Comparison of ENCODE assay signal across 8 cellular contexts in genomic region chr19:41934849-41935374, GRCh38. TPM values are rescaled to one million over a fixed set of nuclear protein-coding genes. Genes with fewer than 3 reads are reported as not detected.
DNase-seq lines count a peak whose midpoint lies in the region; ATAC-seq and TF ChIP-seq lines count a peak whose summit lies in the region.

No MANE protein-coding gene starts in this region.

- H3K4me1 ChIP-seq in adipocyte (ENCODE audit: control insufficient read depth, insufficient read depth, low read length) (peaks cover 18% of the 10 kb centered on the region), right cardiac atrium (ENCODE audit: control insufficient read depth, insufficient read depth, low read length) (no peaks in the 10 kb centered on the region), smooth muscle cell (ENCODE audit: low read depth) (no peaks in the 10 kb centered on the region)

- DNase-seq in GM10266 (ENCODE audit: extremely low spot score), result peak; percentile 95
- peak; percentile 56 for DNase-seq in M059J (ENCODE audit: low read depth)
- DNase-seq in T-helper 17 cell, result peak; percentile 56 to 76 (median 63)
- peak; percentile 85 for DNase-seq in adipocyte (ENCODE audit: low read depth)
- DNase-seq in right cardiac atrium, result peak; percentile 59 to 81 (median 78)
- DNase-seq in smooth muscle cell (lab: John Stamatoyannopoulos, UW; ENCODE audit: unreplicated experiment), result peak; percentile 24
- DNase-seq in NCI-H1048 (lab: John Stamatoyannopoulos, UW), result no peak

- H3K4me3 Mint-ChIP-seq in T-helper 17 cell, result peak overlapping the region; percentile 61

- peak overlapping the region; percentile 95 for H3K27ac Mint-ChIP-seq in T-helper 17 cell

- TF ChIP-seq CTCF in GM10266 (IDR thresholded peaks at IDR 0.05; ENCODE audit: control insufficient read depth, insufficient read depth, low read depth, missing control alignments), result peak; percentile 85
- peak; percentile 91 for TF ChIP-seq CTCF in smooth muscle cell (IDR thresholded peaks at IDR 0.05; ENCODE audit: borderline replicate concordance, insufficient read depth, poor library complexity, severe bottlenecking)

- no peaks in the 10 kb centered on the region for H3K79me2 ChIP-seq in smooth muscle cell (ENCODE audit: low read depth)

- H3K9ac ChIP-seq in adipocyte (ENCODE audit: low read length), result no peak overlapping the region
- no peak overlapping the region for H3K9ac ChIP-seq in smooth muscle cell (ENCODE audit: low read depth)

- H3K4me3 ChIP-seq in adipocyte (ENCODE audit: low read length) (no peak overlapping the region), right cardiac atrium (ENCODE audit: low read length) (no peak overlapping the region), smooth muscle cell (no peak overlapping the region)

- H4K20me1 ChIP-seq in smooth muscle cell (ENCODE audit: low read depth), result peaks cover 5% of the 10 kb centered on the region

- peaks cover 13% of the 10 kb centered on the region for H3K27me3 Mint-ChIP-seq in T-helper 17 cell

- no peak overlapping the region for H3K4me2 ChIP-seq in smooth muscle cell

- no peaks in the 10 kb centered on the region for H3F3A ChIP-seq in smooth muscle cell (ENCODE audit: low read depth)

- H3K9me3 ChIP-seq in T-helper 17 cell (ENCODE audit: control insufficient read depth, low read length, poor library complexity, severe bottlenecking), result no peaks in the 10 kb centered on the region
- H3K9me3 ChIP-seq in adipocyte (ENCODE audit: control insufficient read depth, low read length), result no peaks in the 10 kb centered on the region
- no peaks in the 10 kb centered on the region for H3K9me3 ChIP-seq in right cardiac atrium (ENCODE audit: control insufficient read depth, low read length)
- H3K9me3 ChIP-seq in smooth muscle cell (replicated peaks; ENCODE audit: low read depth), result no peaks in the 10 kb centered on the region

- no peaks in the 10 kb centered on the region for H3K36me3 Mint-ChIP-seq in T-helper 17 cell (ENCODE audit: low read depth)

- no peak overlapping the region for H3K27ac ChIP-seq in right cardiac atrium (ENCODE audit: low read length)
- H3K27ac ChIP-seq in smooth muscle cell (ENCODE audit: low read depth), result no peak overlapping the region

- no peak overlapping the region for H2AFZ ChIP-seq in smooth muscle cell (ENCODE audit: low read depth)

- peaks cover 36% of the 10 kb centered on the region for H3K4me1 Mint-ChIP-seq in T-helper 17 cell

- peaks cover 29% of the 10 kb centered on the region for H3K27me3 ChIP-seq in adipocyte (replicated peaks; ENCODE audit: control insufficient read depth, insufficient read depth, low read length)
- H3K27me3 ChIP-seq in right cardiac atrium (ENCODE audit: control insufficient read depth, insufficient read depth), result no peaks in the 10 kb centered on the region
- peaks cover 73% of the 10 kb centered on the region for H3K27me3 ChIP-seq in smooth muscle cell (ENCODE audit: low read depth)

- no peaks in the 10 kb centered on the region for H3K36me3 ChIP-seq in adipocyte (ENCODE audit: control insufficient read depth, insufficient read depth, low read length, severe bottlenecking)
- H3K36me3 ChIP-seq in smooth muscle cell (ENCODE audit: low read depth), result no peaks in the 10 kb centered on the region

- intact Hi-C loops in right cardiac atrium (cut with DNase I), result loop anchor here in 2 of 4 donors (5.0 to 10.0 kb wide), 2 partner anchors 50 to 63 kb away; partner anchors contain the start of gene ARHGEF1 (in 1 of the 2)

- WGBS in right cardiac atrium, result 21% methylated on average over 7 of the region's 7 CpGs
- 40% methylated on average over 6 of the region's 7 CpGs for WGBS in smooth muscle cell (ENCODE audit: low lambda C conversion rate)

- ATAC-seq in T-helper 17 cell (peak; percentile 85), right cardiac atrium (peak; percentile 57 to 63), HG03469 (IDR thresholded peaks at IDR 0.05; ENCODE audit: unreplicated experiment) (no peak)

RNA-seq across cellular contexts. Expression of gene ERFL, which starts 6.7 kb away (rescaled TPM):
- not detected in 2 replicates for total RNA-seq in M059J (2014; rRNA removed; shearing (Covaris generic))
- 1 to 10 TPM; 2.4 to 3.1 TPM for total RNA-seq in T-helper 17 cell
- total RNA-seq in right cardiac atrium, result under 1 TPM in 1 of 4 donors, not detected in 3; 0.20 TPM
- polyA plus RNA-seq in right cardiac atrium, result 0.02 TPM
- 0.09 TPM in 1 of 2 replicates, not detected in the other for total RNA-seq in smooth muscle cell
- polyA plus RNA-seq in smooth muscle cell, result 0.09 and 0.11 TPM in 2 replicates

RNA-seq across cellular contexts. Expression of gene RABAC1, which starts 24.2 kb away (rescaled TPM):
- total RNA-seq in M059J (2014; rRNA removed; shearing (Covaris generic)), result 237 and 244 TPM in 2 replicates
- total RNA-seq in T-helper 17 cell (10 to 100 TPM; 90.1 to 98.3 TPM), right cardiac atrium (100 to 1,000 TPM in 1 of 4 donors, 10 to 100 TPM in 3; 79.6 to 113 (median 90.3) TPM), smooth muscle cell (254 and 304 TPM in 2 replicates)
- polyA plus RNA-seq in right cardiac atrium (140 TPM), smooth muscle cell (532 and 581 TPM in 2 replicates)

RNA-seq across cellular contexts. Expression of gene ARHGEF1, which starts 51.9 kb away (rescaled TPM):
- 41.7 and 43.9 TPM in 2 replicates for total RNA-seq in M059J (2014; rRNA removed; shearing (Covaris generic))
- total RNA-seq in T-helper 17 cell (100 to 1,000 TPM; 929 to 961 TPM), right cardiac atrium (10 to 100 TPM; 39.7 to 43.9 (median 40.8) TPM), smooth muscle cell (24.2 and 24.3 TPM in 2 replicates)
- polyA plus RNA-seq in right cardiac atrium (42.8 TPM), smooth muscle cell (69.6 and 78.6 TPM in 2 replicates)

RNA-seq across cellular contexts. Expression of gene CD79A, which starts 57.8 kb away (rescaled TPM):
- 0.12 TPM in 1 of 2 replicates, not detected in the other for total RNA-seq in M059J (2014; rRNA removed; shearing (Covaris generic))
- total RNA-seq in T-helper 17 cell (10 to 100 TPM in 1 of 2 donors, 1 to 10 TPM in 1; 1.6 to 27.3 TPM), right cardiac atrium (under 1 TPM in 2 of 4 donors, not detected in 2; 0.37 to 0.58 TPM), smooth muscle cell (not detected in 2 replicates)
- polyA plus RNA-seq in right cardiac atrium (0.09 TPM), smooth muscle cell (0.28 and 0.41 TPM in 2 replicates)

RNA-seq across cellular contexts. Expression of gene ATP1A3, which starts 59.1 kb away (rescaled TPM):
- 0.05 TPM in 1 of 2 replicates, not detected in the other for total RNA-seq in M059J (2014; rRNA removed; shearing (Covaris generic))
- total RNA-seq in T-helper 17 cell, result 1 to 10 TPM; 2.2 to 4.9 TPM
- total RNA-seq in right cardiac atrium, result 100 to 1,000 TPM; 194 to 295 (median 234) TPM
- 104 TPM for polyA plus RNA-seq in right cardiac atrium
- total RNA-seq in smooth muscle cell, result not detected in 2 replicates
- not detected in 2 replicates for polyA plus RNA-seq in smooth muscle cell

Comparison
In these comparisons a context has a peak if more than half of its experiments do, and no peak if none do; other contexts are left out.
1. RNA of gene ARHGEF1, which starts 51.9 kb away (total RNA-seq): 929 to 961 TPM in T-helper 17 cell; 41.7 to 43.9 TPM in M059J, 39.7 to 43.9 TPM in right cardiac atrium and 24.2 to 24.3 TPM in smooth muscle cell; every median in the first group is over 10 times any median in the second.